ENCODE assay signal across 8 cellular contexts in the genomic region with DNA sequence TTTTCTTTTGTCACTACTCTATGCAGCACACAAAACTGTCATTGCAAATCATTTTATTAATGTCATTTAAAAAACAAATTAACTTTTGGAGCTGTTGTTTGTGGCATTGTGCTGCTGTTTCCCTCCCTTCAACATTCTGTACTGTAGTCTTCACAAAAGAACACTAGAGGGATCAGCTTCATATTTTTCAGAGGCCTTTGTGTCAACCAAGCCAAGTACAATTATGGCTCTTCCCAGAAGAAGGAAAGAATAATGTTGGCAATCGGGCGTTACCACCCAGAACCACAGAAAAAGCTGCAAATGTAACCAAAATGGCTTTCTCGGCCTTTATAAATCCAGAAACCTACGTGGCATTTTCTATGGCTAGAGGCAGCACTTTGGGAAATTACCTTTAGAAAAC.
DNase-seq lines count a peak whose midpoint lies in the region; ATAC-seq, FAIRE-seq and TF ChIP-seq lines count a peak whose summit lies in the region.

No MANE protein-coding gene starts in this region.

- H3K4me3 ChIP-seq in AG04450 (ENCODE audit: low read depth, low read length) (peak overlapping the region; percentile 41), bronchial epithelial cell (ENCODE audit: low read depth, low read length) (no peak overlapping the region)

- H3K36me3 ChIP-seq in bronchial epithelial cell (ENCODE audit: control insufficient read depth, insufficient read depth, low read length): no peaks in the 10 kb centered on the region

- no peaks in the 10 kb centered on the region for H3K9me3 ChIP-seq in AG04450 (ENCODE audit: control insufficient read depth, insufficient read depth, low read length)

- no peak overlapping the region for H3K27ac ChIP-seq in AG04450 (ENCODE audit: low read depth, low read length)

- CTCF ChIA-PET in AG04450 (lab: Charles Lee): interaction anchor here (0.6 to 15.9 kb wide), 31 partner anchors 8 to 154 kb away, joined by 3 to 539 read pairs (median 4); a partner anchor contains a TSS

- TF ChIP-seq CTCF in AG04450 (IDR thresholded peaks at IDR 0.05; ENCODE audit: low read depth, low read length): peak; percentile 80
- TF ChIP-seq CTCF in bronchial epithelial cell (IDR thresholded peaks at IDR 0.05; ENCODE audit: insufficient read depth, low read length, severe bottlenecking): peak; percentile 39
- no peak for TF ChIP-seq CTCF in GM20000 (IDR thresholded peaks at IDR 0.05; ENCODE audit: extremely low read depth, missing control alignments)

- DNase-seq in AG04450 (ENCODE audit: low read depth, low spot score): peak; percentile 60
- peak; percentile 61 for DNase-seq in NCI-H1694 (lab: John Stamatoyannopoulos, UW)
- peak; percentile 44 for DNase-seq in bronchial epithelial cell (ENCODE audit: low read depth)
- peak; percentile 21 for DNase-seq in mucosa of gallbladder (ENCODE audit: low spot score)
- no peak for DNase-seq in GM20000 (ENCODE audit: low spot score)
- DNase-seq in anterior cingulate cortex (lab: John Stamatoyannopoulos, UW): no peak

- no peak for ATAC-seq in HG02759 (IDR thresholded peaks at IDR 0.05; ENCODE audit: unreplicated experiment)
- no peak for ATAC-seq in HG02610 (IDR thresholded peaks at IDR 0.05; ENCODE audit: unreplicated experiment)

- no peak for FAIRE-seq in bronchial epithelial cell (lab: Jason Lieb, UNC)

- POLR2A ChIA-PET in AG04450 (lab: Yijun Ruan, JAX): interaction anchor here (0.9 to 8.9 kb wide), 12 partner anchors 29 to 140 kb away, joined by 3 to 450 read pairs (median 10); a partner anchor contains a TSS

- no peaks in the 10 kb centered on the region for H3K27me3 ChIP-seq in AG04450 (ENCODE audit: control insufficient read depth, insufficient read depth, low read length)
- H3K27me3 ChIP-seq in bronchial epithelial cell (ENCODE audit: control insufficient read depth, insufficient read depth, low read length): peaks cover 3% of the 10 kb centered on the region

Comparison
In these comparisons a context has a peak if more than half of its experiments do, and no peak if none do; other contexts are left out.
1. DNase-seq: peak in AG04450 (single experiment), NCI-H1694 (single experiment), bronchial epithelial cell (single experiment) and mucosa of gallbladder (single experiment); none in GM20000 (single experiment) and anterior cingulate cortex (0 of 58).